ENCODE assay signal across 8 cellular contexts in the genomic region with DNA sequence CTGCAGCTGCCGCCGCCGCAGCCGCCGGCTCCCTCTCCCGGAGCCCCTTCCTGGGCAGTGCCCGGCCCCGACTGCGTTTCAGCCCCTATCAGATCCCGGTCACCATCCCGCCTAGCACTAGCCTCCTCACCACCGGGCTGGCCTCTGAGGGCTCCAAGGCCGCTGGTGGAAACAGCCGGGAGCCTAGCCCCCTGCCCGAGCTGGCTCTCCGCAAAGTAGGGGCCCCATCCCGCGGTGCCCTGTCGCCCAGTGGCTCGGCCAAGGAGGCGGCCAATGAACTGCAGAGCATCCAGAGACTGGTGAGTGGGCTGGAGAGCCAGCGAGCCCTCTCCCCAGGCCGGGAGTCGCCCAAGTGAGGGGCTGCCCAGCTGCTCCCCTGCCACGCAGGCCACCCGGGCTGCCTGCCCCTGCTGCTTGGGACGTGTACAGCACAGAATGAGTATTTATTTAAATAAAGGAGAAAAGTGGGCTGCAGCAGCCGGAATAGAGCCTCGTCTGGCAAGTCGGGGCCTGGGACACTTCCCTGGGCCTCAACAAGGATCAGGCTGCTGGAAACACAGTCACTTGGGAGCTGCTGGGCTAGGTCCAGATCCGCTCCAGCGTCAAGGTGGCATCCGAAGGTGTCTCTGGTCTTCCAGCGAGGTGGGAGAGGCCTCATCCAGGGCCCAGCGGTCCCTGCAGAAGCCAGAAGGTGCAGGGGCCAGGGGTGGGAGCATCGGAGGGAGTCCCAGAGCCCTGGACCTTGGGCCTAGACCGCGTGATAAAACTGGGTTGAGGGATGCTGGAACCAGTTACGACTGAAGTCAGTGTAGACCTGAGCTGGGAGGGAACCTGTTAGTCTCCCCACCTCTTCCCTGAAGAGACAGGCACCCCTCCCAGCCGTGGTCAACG. TPM values are rescaled to one million over a fixed set of nuclear protein-coding genes. Genes with fewer than 3 reads are reported as not detected.
A peak's percentile ranks its signal among the peaks of the same experiment; 100 is the strongest.
DNase-seq lines count a peak whose midpoint lies in the region; ATAC-seq and TF ChIP-seq lines count a peak whose summit lies in the region.

No MANE protein-coding gene starts in this region.

- peak overlapping the region in 4 of 6 donors; percentile 21 to 74 (median 60) for H3K27ac Mint-ChIP-seq in naive B cell

- ATAC-seq in Right ventricle myocardium superior (ENCODE audit: poor library complexity) (no peak), Right ventricle myocardium inferior (no peak), naive B cell (ENCODE audit: low read depth in 2 of 2) (no peak), HG03432 (IDR thresholded peaks at IDR 0.05; ENCODE audit: unreplicated experiment) (no peak), GM19395 (IDR thresholded peaks at IDR 0.05; ENCODE audit: unreplicated experiment) (no peak)

- intact Hi-C loops in Right ventricle myocardium superior (cut with DNase I), result no loop called here
- intact Hi-C loops in Right ventricle myocardium inferior (cut with DNase I), result no loop called here

- peaks cover 53 to 61% (median 55%) of the 10 kb centered on the region in 3 donors for H3K27me3 Mint-ChIP-seq in naive B cell

- no peak for TF ChIP-seq CTCF in coronary artery (IDR thresholded peaks at IDR 0.05)

- peak overlapping the region; percentile 97 to 99 for H3K27ac ChIP-seq in coronary artery

- no peaks in the 10 kb centered on the region for H3K36me3 Mint-ChIP-seq in naive B cell

- H3K4me1 Mint-ChIP-seq in naive B cell, result peaks cover 29 to 43% (median 40%) of the 10 kb centered on the region in 3 donors

- peak; percentile 43 for DNase-seq in Right ventricle myocardium superior
- DNase-seq in Right ventricle myocardium inferior (ENCODE audit: missing footprints), result no peak
- peak; percentile 75 for DNase-seq in coronary artery (ENCODE audit: low spot score)
- DNase-seq in naive B cell, result no peak
- no peak for DNase-seq in GM19240 (ENCODE audit: insufficient read length, low spot score)
- no peak for DNase-seq in GF-D8 (lab: John Stamatoyannopoulos, UW)

- H3K4me3 Mint-ChIP-seq in naive B cell, result peak overlapping the region; percentile 71 to 90 (median 80)

- H3K4me3 ChIP-seq in coronary artery, result peak overlapping the region; percentile 84

- peaks cover 0 to 3% (median 0%) of the 10 kb centered on the region in 7 donors for H3K9me3 Mint-ChIP-seq in naive B cell

RNA-seq across cellular contexts. Expression of a gene that starts 8.8 kb away (rescaled TPM):
- total RNA-seq in Right ventricle myocardium superior (13.1 TPM), Right ventricle myocardium inferior (12.1 TPM)
- polyA plus RNA-seq in naive B cell (ENCODE audit: low read depth in 6 of 6), result not detected

RNA-seq across cellular contexts. Expression of a gene that starts 43.8 kb away (rescaled TPM):
- total RNA-seq in Right ventricle myocardium superior (not detected), Right ventricle myocardium inferior (not detected)
- polyA plus RNA-seq in naive B cell (ENCODE audit: low read depth in 6 of 6), result not detected

Comparison
In these comparisons a context has a peak if more than half of its experiments do, and no peak if none do; other contexts are left out.
1. DNase-seq: peak in Right ventricle myocardium superior (single experiment) and coronary artery (single experiment); none in Right ventricle myocardium inferior (single experiment), naive B cell (single experiment), GM19240 (single experiment) and GF-D8 (single experiment).